29 cellular contexts compared by ENCODE assay signal in genomic region chr9:118108971-118109370, GRCh38.
"Had no signal": no experiment of that assay in that cellular context is flagged by ENCODE, and none has a peak within 500 bp of the region (broad histone marks: within the 10 kb centered on the region; RNA-seq: fewer than 3 reads in every experiment).

No MANE protein-coding gene starts in this region.

- FAIRE-seq: colon, urothelium cell line had no signal

- H3K4me1 ChIP-seq: esophagus muscularis mucosa, foreskin keratinocyte, gastroesophageal sphincter, heart left ventricle, left lung, neural progenitor cell, parathyroid adenoma, right atrium auricular region, testis, tibial artery, upper lobe of left lung had no signal

- ATAC-seq: foreskin keratinocyte; gastroesophageal sphincter; heart left ventricle; left cardiac atrium; left lung; naive thymus-derived CD4-positive, alpha-beta T cell; sciatic nerve; stimulated activated memory B cell treated with anti-CD40 and anti-IgM and Interleukin-4, amounts not matched to agents 10 μg/mL and 1 μg/mL and 100 μg/mL, for 72 hours; stimulated activated naive CD8-positive, alpha-beta T cell treated with anti-CD3 and anti-CD28 coated beads, Interleukin-15, Interleukin-2, amounts not matched to agents 100 U/mL and 50 U/mL, for 24 hours had no signal

- H3K9ac ChIP-seq: neural progenitor cell, parathyroid adenoma had no signal

- H3K36me3 ChIP-seq: esophagus muscularis mucosa, gastroesophageal sphincter, heart left ventricle, left lung, neural progenitor cell, right atrium auricular region, tibial artery, upper lobe of left lung had no signal

- H3K4me3 ChIP-seq: dorsolateral prefrontal cortex, esophagus muscularis mucosa, gastroesophageal sphincter, heart left ventricle, hepatocyte, left lung, neural progenitor cell, right atrium auricular region, testis, tibial artery, upper lobe of left lung had no signal

- H3K36me3 Mint-ChIP-seq: naive thymus-derived CD4-positive, alpha-beta T cell; neural progenitor cell; stimulated activated memory B cell treated with anti-CD40 and anti-IgM and Interleukin-4, amounts not matched to agents 10 μg/mL and 1 μg/mL and 100 μg/mL, for 72 hours had no signal

- H3K79me2 ChIP-seq: hepatocyte, parathyroid adenoma had no signal

- H3K4me3 Mint-ChIP-seq: naive thymus-derived CD4-positive, alpha-beta T cell; nephron; neural progenitor cell; stimulated activated memory B cell treated with anti-CD40 and anti-IgM and Interleukin-4, amounts not matched to agents 10 μg/mL and 1 μg/mL and 100 μg/mL, for 72 hours had no signal

- H3K27me3 Mint-ChIP-seq: progenitor cell of endocrine pancreas had no signal

- H3K4me1 Mint-ChIP-seq: naive thymus-derived CD4-positive, alpha-beta T cell; nephron; stimulated activated memory B cell treated with anti-CD40 and anti-IgM and Interleukin-4, amounts not matched to agents 10 μg/mL and 1 μg/mL and 100 μg/mL, for 72 hours had no signal

- H3K9me3 ChIP-seq: esophagus muscularis mucosa, gastroesophageal sphincter, heart left ventricle, left lung, right atrium auricular region, testis, tibial artery, upper lobe of left lung had no signal

- H3K27ac ChIP-seq: dorsolateral prefrontal cortex, esophagus muscularis mucosa, foreskin keratinocyte, gastroesophageal sphincter, heart left ventricle, hepatocyte, left lung, neural progenitor cell, parathyroid adenoma, right atrium auricular region, testis, tibial artery, upper lobe of left lung had no signal

- H3K27ac Mint-ChIP-seq: naive thymus-derived CD4-positive, alpha-beta T cell; nephron; neural progenitor cell; progenitor cell of endocrine pancreas; stimulated activated memory B cell treated with anti-CD40 and anti-IgM and Interleukin-4, amounts not matched to agents 10 μg/mL and 1 μg/mL and 100 μg/mL, for 72 hours had no signal

- H2AFZ ChIP-seq: hepatocyte, neural progenitor cell, parathyroid adenoma had no signal

- H3K27me3 ChIP-seq: dorsolateral prefrontal cortex, esophagus muscularis mucosa, foreskin keratinocyte, heart left ventricle, hepatocyte, left lung, neural progenitor cell, right atrium auricular region, testis, tibial artery, upper lobe of left lung had no signal

- DNase-seq: dorsolateral prefrontal cortex; effector CD4-positive, alpha-beta T cell; foreskin keratinocyte; heart left ventricle; kidney; left cardiac atrium; left lung; mesendoderm; midbrain; naive thymus-derived CD4-positive, alpha-beta T cell; stimulated activated CD4-positive, alpha-beta T cell treated with anti-CD3 and anti-CD28 coated beads, Interleukin-2, amount 100 ng/mL, for 24 hours; stimulated activated CD4-positive, alpha-beta T cell treated with anti-CD3 and anti-CD28 coated beads, Interleukin-4, amount 100 ng/mL, for 24 hours; stimulated activated naive CD8-positive, alpha-beta T cell treated with anti-CD3 and anti-CD28 coated beads, Interleukin-15, Interleukin-2, amounts not matched to agents 100 U/mL and 50 U/mL, for 24 hours; substantia nigra; testis; tibial artery; upper lobe of left lung had no signal

- H3K4me2 ChIP-seq: hepatocyte, neural progenitor cell had no signal

- H3K9me3 Mint-ChIP-seq: nephron; neural progenitor cell; stimulated activated memory B cell treated with anti-CD40 and anti-IgM and Interleukin-4, amounts not matched to agents 10 μg/mL and 1 μg/mL and 100 μg/mL, for 72 hours had no signal
